ENCODE assay signal across 33 cellular contexts in the genomic region with DNA sequence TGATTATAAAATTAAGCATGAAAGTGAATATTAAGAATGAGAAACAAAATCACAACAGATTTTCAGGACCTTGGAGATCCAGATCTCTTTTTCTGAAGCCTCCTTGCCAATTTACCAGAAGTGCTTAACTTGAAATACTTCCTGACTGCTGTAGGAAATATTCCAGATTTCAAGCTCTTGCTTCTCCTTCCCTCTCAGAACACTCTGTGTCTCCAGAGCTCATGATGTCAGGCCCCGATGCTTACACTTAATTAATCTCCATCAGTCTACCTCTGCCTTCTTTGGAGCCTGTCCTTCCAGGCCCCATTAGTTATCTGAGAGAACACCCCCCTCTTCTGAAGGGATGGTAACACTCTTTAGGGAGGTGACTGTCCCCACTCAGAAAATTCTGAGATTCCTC. TPM values are rescaled to one million over a fixed set of nuclear protein-coding genes. Genes with fewer than 3 reads are reported as not detected.
"Had no signal": no experiment of that assay in that cellular context is flagged by ENCODE, and none has a peak within 500 bp of the region (broad histone marks: within the 10 kb centered on the region; RNA-seq: fewer than 3 reads in every experiment).

No MANE protein-coding gene starts in this region.

- H3K36me3 Mint-ChIP-seq: mesothelial cell of epicardium, naive B cell, natural killer cell, neural progenitor cell had no signal

- H3K4me1 Mint-ChIP-seq: naive B cell; natural killer cell; stimulated activated memory B cell treated with anti-CD40 and anti-IgM and Interleukin-4, amounts not matched to agents 10 μg/mL and 1 μg/mL and 100 μg/mL, for 72 hours; stimulated activated naive CD8-positive, alpha-beta T cell treated with anti-CD3 and anti-CD28 coated beads, Interleukin-15, amount 100 ng/mL, for 72 hours had no signal

- H3K27me3 Mint-ChIP-seq: naive B cell; stimulated activated memory B cell treated with anti-CD40 and anti-IgM and Interleukin-4, amounts not matched to agents 10 μg/mL and 1 μg/mL and 100 μg/mL, for 72 hours; stimulated activated naive CD8-positive, alpha-beta T cell treated with anti-CD3 and anti-CD28 coated beads, Interleukin-15, amount 100 ng/mL, for 72 hours had no signal

- DNase-seq: islet precursor cell; mesendoderm; naive B cell; natural killer cell; nephron progenitor cell; occipital lobe; psoas muscle; right lobe of liver; stimulated activated CD4-positive, alpha-beta T cell treated with anti-CD3 and anti-CD28 coated beads, Interleukin-1b, Interleukin-23, amount 100 ng/mL, for 48 hours; stimulated activated CD4-positive, alpha-beta T cell treated with anti-CD3 and anti-CD28 coated beads, Interleukin-2, amount 100 ng/mL, for 48 hours; stimulated activated CD4-positive, alpha-beta T cell treated with anti-CD3 and anti-CD28 coated beads, Interleukin-4, amount 100 ng/mL, for 4 hours; stimulated activated CD8-positive, alpha-beta memory T cell treated with anti-CD3 and anti-CD28 coated beads, Interleukin-4, amount 100 ng/mL, for 48 hours; stimulated activated naive CD4-positive, alpha-beta T cell treated with Interleukin-2 at 50 U/mL for 16 hours; stimulated activated naive CD8-positive, alpha-beta T cell treated with anti-CD3 and anti-CD28 coated beads, Interleukin-15, amount 100 ng/mL, for 72 hours; substantia nigra; thyroid gland; transverse colon; upper lobe of left lung had no signal

- H3K9me3 Mint-ChIP-seq: mesothelial cell of epicardium; naive B cell; natural killer cell; nephron progenitor cell; neural progenitor cell; stimulated activated memory B cell treated with anti-CD40 and anti-IgM and Interleukin-4, amounts not matched to agents 10 μg/mL and 1 μg/mL and 100 μg/mL, for 72 hours; stimulated activated naive CD8-positive, alpha-beta T cell treated with anti-CD3 and anti-CD28 coated beads, Interleukin-15, amount 100 ng/mL, for 72 hours had no signal

- H3K4me3 ChIP-seq: hepatocyte, lung, neural progenitor cell, psoas muscle, right lobe of liver, smooth muscle cell, thyroid gland, transverse colon, upper lobe of left lung had no signal

- H3K27me3 ChIP-seq: hepatocyte, neural progenitor cell, neutrophil, right lobe of liver, thyroid gland, transverse colon, upper lobe of left lung had no signal

- H3K4me1 ChIP-seq: neural progenitor cell, psoas muscle, thyroid gland, transverse colon had no signal

- H3K27ac ChIP-seq: hepatocyte, neural progenitor cell, neutrophil, parathyroid adenoma, psoas muscle, thyroid gland, transverse colon had no signal

- H3K36me3 ChIP-seq: neural progenitor cell, neutrophil, right lobe of liver, thyroid gland, transverse colon, upper lobe of left lung had no signal

- H3K9me3 ChIP-seq: neutrophil, psoas muscle, right lobe of liver, thyroid gland, transverse colon, upper lobe of left lung had no signal

- H3K27ac Mint-ChIP-seq: mesothelial cell of epicardium; naive B cell; natural killer cell; nephron progenitor cell; neural progenitor cell; stimulated activated memory B cell treated with anti-CD40 and anti-IgM and Interleukin-4, amounts not matched to agents 10 μg/mL and 1 μg/mL and 100 μg/mL, for 72 hours; stimulated activated naive CD8-positive, alpha-beta T cell treated with anti-CD3 and anti-CD28 coated beads, Interleukin-15, amount 100 ng/mL, for 72 hours had no signal

- H3K4me3 Mint-ChIP-seq: mesothelial cell of epicardium; naive B cell; natural killer cell; nephron progenitor cell; neural progenitor cell; stimulated activated memory B cell treated with anti-CD40 and anti-IgM and Interleukin-4, amounts not matched to agents 10 μg/mL and 1 μg/mL and 100 μg/mL, for 72 hours; stimulated activated naive CD8-positive, alpha-beta T cell treated with anti-CD3 and anti-CD28 coated beads, Interleukin-15, amount 100 ng/mL, for 72 hours had no signal

- ATAC-seq: natural killer cell; psoas muscle; stimulated activated memory B cell treated with anti-CD40 and anti-IgM and Interleukin-4, amounts not matched to agents 10 μg/mL and 1 μg/mL and 100 μg/mL, for 72 hours; stimulated activated naive CD8-positive, alpha-beta T cell treated with anti-CD3 and anti-CD28 coated beads, Interleukin-15, amount 100 ng/mL, for 72 hours had no signal

RNA-seq across cellular contexts. Expression of gene NT5C1B, which starts 20.7 kb away (rescaled TPM):
- total RNA-seq: hepatocyte, kidney epithelial cell, lower leg skin, lung, mesothelial cell of epicardium, mononuclear cell, natural killer cell, occipital lobe, osteocyte, posterior vena cava, psoas muscle, right lobe of liver, skeletal muscle tissue, smooth muscle cell, temporal lobe, transverse colon, upper lobe of left lung had no signal
